ENCODE assay signal across 1 cellular context in genomic region chr12:9710584-9711375, GRCh38.
TF ChIP-seq lines count a peak whose summit lies in the region.

No MANE protein-coding gene starts in this region.

TF ChIP-seq in WTC11, 78 proteins besides CTCF, POLR2A, EP300 and RAD21 (continued from another document):
- TF ChIP-seq AR (CRISPR knock-in tag; IDR thresholded peaks at IDR 0.05), result no peak
TF ChIP-seq in WTC11: peak in this region for 0.
